Comparison of ENCODE assay signal across 2 cellular contexts in the genomic region with DNA sequence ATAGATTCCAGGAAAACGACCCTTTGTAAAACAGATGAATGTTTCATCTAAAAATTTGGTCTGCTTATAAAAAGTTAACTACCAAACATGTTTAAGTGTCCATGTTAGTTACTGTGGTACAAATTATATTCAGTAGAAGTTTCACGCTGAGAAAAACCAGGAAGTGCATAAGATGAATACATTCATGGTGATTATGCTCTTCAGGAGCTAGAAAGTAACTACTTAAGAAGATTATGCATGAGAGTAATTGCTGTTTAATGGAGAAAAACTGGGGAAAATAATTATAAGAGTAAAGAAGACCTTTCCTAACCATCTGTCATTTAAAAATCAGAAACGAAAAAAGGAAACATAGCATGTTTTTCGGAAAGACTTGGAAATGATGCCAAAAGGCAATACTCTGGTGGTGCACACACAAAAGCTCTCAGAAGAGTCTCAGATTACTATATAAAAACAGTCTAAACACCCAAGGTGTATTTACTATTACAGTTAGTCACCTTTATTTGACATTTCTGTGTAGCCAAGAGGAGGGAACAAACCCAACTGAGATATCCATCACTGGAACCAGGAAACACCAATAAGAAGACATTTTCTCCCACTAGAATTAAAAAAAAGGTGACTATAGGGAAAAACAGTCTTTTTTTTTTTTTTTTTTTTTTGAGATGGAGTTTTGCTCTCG.
TF ChIP-seq lines count a peak whose summit lies in the region.

No MANE protein-coding gene starts in this region.

TF ChIP-seq in A549, 52 proteins besides CTCF, POLR2A, EP300 and RAD21:
- TF ChIP-seq CBX2 (IDR thresholded peaks at IDR 0.05; ENCODE audit: borderline replicate concordance, low read depth), result no peak
- TF ChIP-seq FOXS1 (CRISPR knock-in tag; IDR thresholded peaks at IDR 0.05), result no peak
- TF ChIP-seq NFE2L2 (conservative IDR thresholded peaks at IDR 0.05; ENCODE audit: low read length), result no peak
- TF ChIP-seq, protein P1, sequence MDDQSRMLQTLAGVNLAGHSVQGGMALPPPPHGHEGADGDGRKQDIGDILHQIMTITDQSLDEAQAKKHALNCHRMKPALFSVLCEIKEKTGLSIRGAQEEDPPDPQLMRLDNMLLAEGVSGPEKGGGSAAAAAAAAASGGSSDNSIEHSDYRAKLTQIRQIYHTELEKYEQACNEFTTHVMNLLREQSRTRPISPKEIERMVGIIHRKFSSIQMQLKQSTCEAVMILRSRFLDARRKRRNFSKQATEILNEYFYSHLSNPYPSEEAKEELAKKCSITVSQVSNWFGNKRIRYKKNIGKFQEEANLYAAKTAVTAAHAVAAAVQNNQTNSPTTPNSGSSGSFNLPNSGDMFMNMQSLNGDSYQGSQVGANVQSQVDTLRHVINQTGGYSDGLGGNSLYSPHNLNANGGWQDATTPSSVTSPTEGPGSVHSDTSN (IDR thresholded peaks at IDR 0.05), result no peak
- TF ChIP-seq RFX5 (IDR thresholded peaks at IDR 0.05), result no peak
- TF ChIP-seq, protein P2, sequence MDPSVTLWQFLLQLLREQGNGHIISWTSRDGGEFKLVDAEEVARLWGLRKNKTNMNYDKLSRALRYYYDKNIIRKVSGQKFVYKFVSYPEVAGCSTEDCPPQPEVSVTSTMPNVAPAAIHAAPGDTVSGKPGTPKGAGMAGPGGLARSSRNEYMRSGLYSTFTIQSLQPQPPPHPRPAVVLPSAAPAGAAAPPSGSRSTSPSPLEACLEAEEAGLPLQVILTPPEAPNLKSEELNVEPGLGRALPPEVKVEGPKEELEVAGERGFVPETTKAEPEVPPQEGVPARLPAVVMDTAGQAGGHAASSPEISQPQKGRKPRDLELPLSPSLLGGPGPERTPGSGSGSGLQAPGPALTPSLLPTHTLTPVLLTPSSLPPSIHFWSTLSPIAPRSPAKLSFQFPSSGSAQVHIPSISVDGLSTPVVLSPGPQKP (IDR thresholded peaks at IDR 0.05; ENCODE audit: low read depth, low read length), result no peak
- TF ChIP-seq HOXB5 (CRISPR knock-in tag; IDR thresholded peaks at IDR 0.05), result no peak
- TF ChIP-seq, protein P3, sequence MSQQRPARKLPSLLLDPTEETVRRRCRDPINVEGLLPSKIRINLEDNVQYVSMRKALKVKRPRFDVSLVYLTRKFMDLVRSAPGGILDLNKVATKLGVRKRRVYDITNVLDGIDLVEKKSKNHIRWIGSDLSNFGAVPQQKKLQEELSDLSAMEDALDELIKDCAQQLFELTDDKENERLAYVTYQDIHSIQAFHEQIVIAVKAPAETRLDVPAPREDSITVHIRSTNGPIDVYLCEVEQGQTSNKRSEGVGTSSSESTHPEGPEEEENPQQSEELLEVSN (IDR thresholded peaks at IDR 0.05; ENCODE audit: borderline replicate concordance, low read depth), result no peak
- TF ChIP-seq ZNF302 (CRISPR knock-in tag; IDR thresholded peaks at IDR 0.05), result no peak

TF ChIP-seq in GM12891, 5 proteins besides CTCF, POLR2A, EP300 and RAD21:
- TF ChIP-seq SPI1 (IDR thresholded peaks at IDR 0.05; ENCODE audit: low read depth, low read length) (peak; percentile 54), POU2F2 (IDR thresholded peaks at IDR 0.05; ENCODE audit: low read depth, low read length) (no peak)
